ENCODE assay signal across 8 cellular contexts in the genomic region with DNA sequence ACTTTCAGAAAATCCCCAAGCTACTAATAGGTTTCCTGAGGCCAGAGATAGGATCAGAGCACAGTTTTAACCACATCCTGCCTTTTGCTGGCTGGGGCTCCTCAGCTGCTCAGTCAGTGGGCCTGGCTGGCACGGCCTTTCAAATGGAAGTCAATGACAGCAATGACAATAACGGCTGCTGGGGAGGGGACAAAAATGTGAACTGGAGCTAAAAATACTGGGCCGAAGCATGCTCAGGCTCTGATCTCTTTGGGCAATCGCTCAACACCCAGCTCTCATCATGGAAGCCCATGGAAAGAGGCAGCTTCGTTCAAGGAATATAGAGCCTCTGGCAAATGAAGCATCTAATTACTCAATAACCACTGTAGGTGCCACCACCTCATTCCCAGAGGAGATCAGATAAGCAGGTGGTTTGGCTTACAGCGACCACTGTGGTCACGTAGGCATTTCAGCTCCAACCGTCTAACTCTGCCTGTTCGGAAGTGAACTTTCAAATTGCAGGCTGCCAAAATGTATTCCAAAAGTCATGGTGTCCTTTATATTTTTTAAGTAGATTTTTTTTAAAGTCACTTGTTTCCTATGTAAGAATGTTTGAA. TPM values are rescaled to one million over a fixed set of nuclear protein-coding genes. Genes with fewer than 3 reads are reported as not detected.
DNase-seq lines count a peak whose midpoint lies in the region; ATAC-seq and TF ChIP-seq lines count a peak whose summit lies in the region.

No MANE protein-coding gene starts in this region.

- ATAC-seq in HG03045 (IDR thresholded peaks at IDR 0.05; ENCODE audit: unreplicated experiment), result peak; percentile 78
- no peak for ATAC-seq in upper lobe of left lung (ENCODE audit: low FRiP score in 2 of 2)

- H2BK15ac ChIP-seq in mesendoderm (replicated peaks; ENCODE audit: low read depth), result no peak overlapping the region

- no peak overlapping the region for H4K5ac ChIP-seq in mesendoderm (ENCODE audit: low read length)

- no peak overlapping the region for H3K23ac ChIP-seq in mesendoderm (ENCODE audit: low read length)

- no peaks in the 10 kb centered on the region for H3K36me3 ChIP-seq in mesendoderm (ENCODE audit: control insufficient read depth, insufficient read depth, low read length)
- no peaks in the 10 kb centered on the region for H3K36me3 ChIP-seq in upper lobe of left lung

- H3K4me2 ChIP-seq in mesendoderm (ENCODE audit: low read length), result no peak overlapping the region

- H3K4me3 ChIP-seq in mesendoderm (ENCODE audit: low read length), result no peak overlapping the region
- H3K4me3 ChIP-seq in upper lobe of left lung, result no peak overlapping the region

- no peak overlapping the region for H2AK5ac ChIP-seq in mesendoderm (ENCODE audit: low read length)

- H4K8ac ChIP-seq in mesendoderm (ENCODE audit: low read depth, low read length), result no peak overlapping the region

- no peak for TF ChIP-seq EP300 in upper lobe of left lung (IDR thresholded peaks at IDR 0.05)

- H3K4ac ChIP-seq in mesendoderm (ENCODE audit: low read depth, low read length), result no peak overlapping the region

- H3K9me3 ChIP-seq in upper lobe of left lung, result no peaks in the 10 kb centered on the region

- DNase-seq in stimulated activated naive CD4-positive, alpha-beta T cell treated with Interleukin-2 at 50 U/mL for 16 hours (lab: John Stamatoyannopoulos, UW), result peak; percentile 14
- no peak for DNase-seq in stimulated activated naive CD4-positive, alpha-beta T cell (lab: John Stamatoyannopoulos, UW)
- DNase-seq in RPMI7951 (ENCODE audit: low read depth) (peak; percentile 96), mesendoderm (peak; percentile 35), SK-N-DZ (ENCODE audit: low spot score) (no peak), NCI-H446 treated with DMSO at 0.1 percent for 48 hours (lab: John Stamatoyannopoulos, UW) (no peak), upper lobe of left lung (no peak)

- no peak overlapping the region for H3K56ac ChIP-seq in mesendoderm (ENCODE audit: low read length)

- H3K79me2 ChIP-seq in mesendoderm (ENCODE audit: control insufficient read depth, insufficient read depth, low read length), result no peaks in the 10 kb centered on the region

- no peak overlapping the region for H3K18ac ChIP-seq in mesendoderm (ENCODE audit: low read length)

- H3K27me3 ChIP-seq in mesendoderm (ENCODE audit: insufficient read depth, low read length, poor library complexity) (peaks cover 4% of the 10 kb centered on the region), upper lobe of left lung (peaks cover 0 to 2% (median 0%) of the 10 kb centered on the region in 4 donors)

- no peak overlapping the region for H3K9ac ChIP-seq in mesendoderm (ENCODE audit: low read length)

- H3K27ac ChIP-seq in mesendoderm (ENCODE audit: low read depth, low read length) (no peak overlapping the region), upper lobe of left lung (no peak overlapping the region)

- no CpG with 5 or more reads among the region's 9 CpGs for WGBS in mesendoderm (ENCODE audit: extremely low coverage, insufficient coverage, low lambda C conversion rate)
- 49 to 52% methylated on average over 8 to 9 of the region's 9 CpGs for WGBS in upper lobe of left lung, 2 donors

- H3K4me1 ChIP-seq in mesendoderm (ENCODE audit: control insufficient read depth, low read depth, low read length) (no peaks in the 10 kb centered on the region), upper lobe of left lung (no peaks in the 10 kb centered on the region)

- no peak for TF ChIP-seq CTCF in upper lobe of left lung (IDR thresholded peaks at IDR 0.05)

- no peak overlapping the region for H2BK5ac ChIP-seq in mesendoderm (ENCODE audit: low read length)

- no peak for TF ChIP-seq POLR2A in upper lobe of left lung (IDR thresholded peaks at IDR 0.05)

- no peaks in the 10 kb centered on the region for H3K79me1 ChIP-seq in mesendoderm (ENCODE audit: low read length)

- no peak overlapping the region for H2BK120ac ChIP-seq in mesendoderm (ENCODE audit: low read depth, low read length)

RNA-seq across cellular contexts. Expression of a gene that starts 14.3 kb away (rescaled TPM):
- 7.8 and 11.5 TPM in 2 replicates for total RNA-seq in RPMI7951 (2014; rRNA removed; shearing (Covaris generic))
- 1.0 TPM for polyA plus RNA-seq in mesendoderm (2013, experiment 1 of 2)
- 0.92 TPM for polyA plus RNA-seq in mesendoderm (2013, experiment 2 of 2)
- polyA plus RNA-seq in SK-N-DZ (2014; cell fraction: cytosol; rRNA removed), result not detected in 2 replicates
- polyA plus RNA-seq in SK-N-DZ (2014; cell fraction: nucleus; rRNA removed), result not detected in 2 replicates
- 1 to 10 TPM in 1 of 6 donors, under 1 TPM in 1, not detected in 4; 0.77 to 1.1 TPM for total RNA-seq in upper lobe of left lung

Comparison
In these comparisons a context has a peak if more than half of its experiments do, and no peak if none do; other contexts are left out.
1. DNase-seq: peak in stimulated activated naive CD4-positive, alpha-beta T cell treated with Interleukin-2 at 50 U/mL for 16 hours (single experiment), RPMI7951 (single experiment) and mesendoderm (single experiment); none in stimulated activated naive CD4-positive, alpha-beta T cell (0 of 6), SK-N-DZ (single experiment), NCI-H446 treated with DMSO at 0.1 percent for 48 hours (single experiment) and upper lobe of left lung (0 of 2).